In genomic region chr20:47503685-47504084, GRCh38 we compare ENCODE assay signal across 9 cellular contexts. TPM values are rescaled to one million over a fixed set of nuclear protein-coding genes. Genes with fewer than 3 reads are reported as not detected.
DNase-seq lines count a peak whose midpoint lies in the region; ATAC-seq and TF ChIP-seq lines count a peak whose summit lies in the region.
"Had no signal": no experiment of that assay in that cellular context is flagged by ENCODE, and none has a peak within 500 bp of the region (broad histone marks: within the 10 kb centered on the region; RNA-seq: fewer than 3 reads in every experiment).

No MANE protein-coding gene starts in this region.

- 63 to 69% methylated on average over 2 of the region's 2 CpGs for WGBS in thyroid gland, 2 donors

- peaks cover 56% of the 10 kb centered on the region for H4K20me1 ChIP-seq in BLaER1
- no peaks in the 10 kb centered on the region for H4K20me1 ChIP-seq in GM23338 (replicated peaks; ENCODE audit: insufficient read depth)

- H3K27ac ChIP-seq in BLaER1 (no peak overlapping the region), GM23338 (ENCODE audit: low read depth) (no peak overlapping the region), thyroid gland (no peak overlapping the region)

- H3F3A ChIP-seq in GM23338 (replicated peaks; ENCODE audit: low read depth) = 0 out of 2 replicates have a peak, but pooled peaks cover 3% of the 10 kb centered on the region

- intact Hi-C loops in activated T-helper 2 cell treated with anti-CD3 and anti-CD28 coated beads, Interferon-gamma antibody, Interleukin-2, Interleukin-4, amounts not matched to agents 10 μg/mL and 5 μg/mL and 100 μg/mL, durations not matched to agents 14 hours and 24 hours and 36 hours (cut with micrococcal nuclease) = loop anchor here (2.0 to 10.0 kb wide), 6 partner anchors 13 to 309 kb away; partner anchors contain the start of gene ZMYND8
- intact Hi-C loops in thyroid gland (cut with DNase I) = no loop called here

- H2AFZ ChIP-seq in GM23338 = no peak overlapping the region

- H3K79me2 ChIP-seq in GM23338 (replicated peaks; ENCODE audit: insufficient read depth) = peaks cover 65% of the 10 kb centered on the region

- H3K4me2 ChIP-seq in BLaER1 = peak overlapping the region; percentile 82
- H3K4me2 ChIP-seq in GM23338 = peak overlapping the region; percentile 80

- H3K9me3 Mint-ChIP-seq in GM23338 (no peaks in the 10 kb centered on the region), memory B cell (no peaks in the 10 kb centered on the region)
- no peaks in the 10 kb centered on the region for H3K9me3 Mint-ChIP-seq in activated T-helper 2 cell treated with anti-CD3 and anti-CD28 coated beads, Interferon-gamma antibody, Interleukin-2, Interleukin-4, amounts not matched to agents 10 μg/mL and 5 μg/mL and 100 μg/mL, durations not matched to agents 14 hours and 24 hours and 36 hours

- TF ChIP-seq CTCF in GM23338 (conservative IDR thresholded peaks at IDR 0.05; ENCODE audit: low read depth in 2 of 2) = no peak
- TF ChIP-seq CTCF in thyroid gland (IDR thresholded peaks at IDR 0.05) = no peak

- no peaks in the 10 kb centered on the region for H3K9me2 ChIP-seq in GM23338 (ENCODE audit: insufficient read depth)

- H3K4me3 Mint-ChIP-seq in GM23338 (peak overlapping the region; percentile 92), memory B cell (peak overlapping the region; percentile 100)
- peak overlapping the region; percentile 100 for H3K4me3 Mint-ChIP-seq in activated T-helper 2 cell treated with anti-CD3 and anti-CD28 coated beads, Interferon-gamma antibody, Interleukin-2, Interleukin-4, amounts not matched to agents 10 μg/mL and 5 μg/mL and 100 μg/mL, durations not matched to agents 14 hours and 24 hours and 36 hours (ENCODE audit: low read depth)

- TF ChIP-seq POLR2A in thyroid gland (IDR thresholded peaks at IDR 0.05) = no peak

- DNase-seq in GM23338 (ENCODE audit: low spot score) = no peak
- DNase-seq in activated T-helper 2 cell treated with anti-CD3 and anti-CD28 coated beads, Interferon-gamma antibody, Interleukin-2, Interleukin-4, amounts not matched to agents 10 μg/mL and 5 μg/mL and 100 μg/mL, durations not matched to agents 14 hours and 24 hours and 36 hours (ENCODE audit: low spot score) = no peak
- DNase-seq in memory B cell (ENCODE audit: low spot score in 2 of 2) = no peak
- no peak for DNase-seq in RPMI8226
- no peak for DNase-seq in HT-29 (ENCODE audit: low spot score)
- no peak for DNase-seq in thyroid gland
- DNase-seq: adrenal gland had no signal

- H3K4me3 ChIP-seq in BLaER1 = peak overlapping the region; percentile 96
- peak overlapping the region; percentile 87 for H3K4me3 ChIP-seq in GM23338
- H3K4me3 ChIP-seq in thyroid gland (replicated peaks in 1 of 3) = no peak overlapping the region

- H3K27ac Mint-ChIP-seq in GM23338 (no peak overlapping the region), memory B cell (peak overlapping the region; percentile 98)
- H3K27ac Mint-ChIP-seq in activated T-helper 2 cell treated with anti-CD3 and anti-CD28 coated beads, Interferon-gamma antibody, Interleukin-2, Interleukin-4, amounts not matched to agents 10 μg/mL and 5 μg/mL and 100 μg/mL, durations not matched to agents 14 hours and 24 hours and 36 hours = peak overlapping the region; percentile 94

- no peaks in the 10 kb centered on the region for H3K9me3 ChIP-seq in BLaER1
- H3K9me3 ChIP-seq in thyroid gland = no peaks in the 10 kb centered on the region
- H3K9me3 ChIP-seq: adrenal gland had no signal

- H3K36me3 ChIP-seq in BLaER1 (peaks cover 6% of the 10 kb centered on the region; the same call in 1 of the 2 replicates), GM23338 (ENCODE audit: insufficient read depth) (no peaks in the 10 kb centered on the region), thyroid gland (no peaks in the 10 kb centered on the region)
- H3K36me3 ChIP-seq: adrenal gland had no signal

- H3K4me1 Mint-ChIP-seq in GM23338 (peaks cover 43% of the 10 kb centered on the region), memory B cell (peaks cover 37% of the 10 kb centered on the region)
- peaks cover 53% of the 10 kb centered on the region for H3K4me1 Mint-ChIP-seq in activated T-helper 2 cell treated with anti-CD3 and anti-CD28 coated beads, Interferon-gamma antibody, Interleukin-2, Interleukin-4, amounts not matched to agents 10 μg/mL and 5 μg/mL and 100 μg/mL, durations not matched to agents 14 hours and 24 hours and 36 hours (ENCODE audit: low read depth)

- no peak for ATAC-seq in GM23338
- no peak for ATAC-seq in memory B cell (ENCODE audit: low read depth)
- ATAC-seq in HG03108 (IDR thresholded peaks at IDR 0.05; ENCODE audit: unreplicated experiment) = no peak

- H3K27me3 Mint-ChIP-seq in GM23338 (ENCODE audit: insufficient read depth, low read depth, poor library complexity) (peaks cover 8% of the 10 kb centered on the region), memory B cell (no peaks in the 10 kb centered on the region)
- no peaks in the 10 kb centered on the region for H3K27me3 Mint-ChIP-seq in activated T-helper 2 cell treated with anti-CD3 and anti-CD28 coated beads, Interferon-gamma antibody, Interleukin-2, Interleukin-4, amounts not matched to agents 10 μg/mL and 5 μg/mL and 100 μg/mL, durations not matched to agents 14 hours and 24 hours and 36 hours (ENCODE audit: low read depth)

- H3K9ac ChIP-seq in BLaER1 = no peak overlapping the region

- H3K36me3 Mint-ChIP-seq in GM23338 (ENCODE audit: low read depth) (no peaks in the 10 kb centered on the region; the same call in 2 of the 3 replicates), memory B cell (peaks cover 13% of the 10 kb centered on the region)
- H3K36me3 Mint-ChIP-seq in activated T-helper 2 cell treated with anti-CD3 and anti-CD28 coated beads, Interferon-gamma antibody, Interleukin-2, Interleukin-4, amounts not matched to agents 10 μg/mL and 5 μg/mL and 100 μg/mL, durations not matched to agents 14 hours and 24 hours and 36 hours (ENCODE audit: low read depth) = peaks cover 46% of the 10 kb centered on the region

- H3K4me1 ChIP-seq in BLaER1 (peaks cover 52% of the 10 kb centered on the region), GM23338 (ENCODE audit: insufficient read depth) (peaks cover 52% of the 10 kb centered on the region), thyroid gland (peaks cover 13 to 16% of the 10 kb centered on the region in 2 donors)

- H3K27me3 ChIP-seq in BLaER1 (no peaks in the 10 kb centered on the region), GM23338 (ENCODE audit: insufficient read depth) (no peaks in the 10 kb centered on the region), thyroid gland (no peaks in the 10 kb centered on the region)
- H3K27me3 ChIP-seq: adrenal gland had no signal

RNA-seq across cellular contexts. Expression of gene NCOA3, which starts 2.0 kb away (rescaled TPM):
- 20.6 and 25.8 TPM in 2 replicates for total RNA-seq in GM23338 (2014; rRNA removed; shearing (Covaris generic))
- 6.6 and 6.7 TPM in 2 replicates for polyA plus RNA-seq in GM23338 (2016; fragmentation: Nextera tagmentation; extraction: Ambion mirVana)
- total RNA-seq in activated T-helper 2 cell treated with anti-CD3 and anti-CD28 coated beads, Interferon-gamma antibody, Interleukin-2, Interleukin-4, amounts not matched to agents 10 μg/mL and 5 μg/mL and 100 μg/mL, durations not matched to agents 14 hours and 24 hours and 36 hours = 119 and 126 TPM in 2 replicates
- 14.9 and 16.3 TPM in 2 replicates for total RNA-seq in HT-29 (2014; rRNA removed; shearing (Covaris generic))
- 10 to 100 TPM; 28.7 to 45.2 (median 36.8) TPM for total RNA-seq in thyroid gland

Comparison
In these comparisons a context has a peak if more than half of its experiments do, and no peak if none do; other contexts are left out.
1. H3K4me3 ChIP-seq: peak in BLaER1 (single experiment) and GM23338 (single experiment); none in thyroid gland (0 of 3).
2. Peak in every context shown above with its lines, with median percentiles within 50 percentile points of each other: H3K4me3 Mint-ChIP-seq.